8 cellular contexts compared by ENCODE assay signal in the genomic region with DNA sequence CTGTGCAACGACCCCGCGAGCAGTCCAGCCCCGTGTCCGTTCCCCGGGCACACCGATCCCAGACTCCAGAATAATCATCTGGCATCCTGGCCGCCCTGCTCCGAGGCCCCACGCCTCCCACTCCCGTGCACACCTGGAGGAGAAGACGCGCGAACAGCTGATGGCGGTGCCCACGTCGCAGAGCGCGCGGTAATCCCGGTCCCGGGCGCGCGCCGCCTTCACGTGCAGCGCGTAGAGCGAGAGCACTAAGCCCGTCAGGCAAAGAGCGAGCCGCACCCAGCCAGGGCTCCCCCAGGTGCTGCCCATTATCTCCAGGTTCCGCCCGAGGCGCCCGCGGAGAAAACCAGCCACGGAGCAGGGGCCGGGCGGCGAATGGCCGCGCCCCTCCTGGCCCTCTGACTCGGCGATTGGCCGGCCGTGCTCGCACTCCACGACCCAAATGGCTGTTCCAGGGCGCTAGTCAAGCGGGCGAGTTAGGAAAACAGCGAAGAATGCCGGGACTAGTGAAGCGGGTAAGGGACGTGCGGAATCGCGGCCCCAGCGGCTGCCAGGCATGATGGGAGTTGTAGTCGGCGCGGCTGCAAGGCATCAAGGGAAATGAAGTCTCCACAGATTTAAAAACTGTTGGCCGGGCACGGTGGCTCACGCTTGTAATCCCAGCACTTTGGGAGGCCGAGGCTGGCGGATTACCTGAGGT. TPM values are rescaled to one million over a fixed set of nuclear protein-coding genes. Genes with fewer than 3 reads are reported as not detected.
DNase-seq lines count a peak whose midpoint lies in the region; TF ChIP-seq lines count a peak whose summit lies in the region.

Gene VKORC1 (minus strand): TSS at position 374 of the 697 bp plus-strand sequence. CDS start 68 bp downstream, at position 306.

- peak; percentile 98 for DNase-seq in H7
- peak; percentile 99 for DNase-seq in MG63
- peak; percentile 97 for DNase-seq in SIG-M5 treated with dmso at 0.1 percent for 504 hours (lab: John Stamatoyannopoulos, UW; ENCODE audit: unreplicated experiment)
- peak; percentile 77 for DNase-seq in activated gamma-delta T cell treated with Interleukin-2 at 50 U/mL for 16 hours
- peak; percentile 98 for DNase-seq in fibroblast of villous mesenchyme (ENCODE audit: low read depth)
- DNase-seq in neural progenitor cell (ENCODE audit: low spot score) = peak; percentile 98
- peak; percentile 98 for DNase-seq in stromal cell of bone marrow (ENCODE audit: low read depth)

- H3K27me3 ChIP-seq in H7 (ENCODE audit: control insufficient read depth, insufficient read depth, low read length) = no peaks in the 10 kb centered on the region
- H3K27me3 ChIP-seq in MG63 = no peaks in the 10 kb centered on the region
- no peaks in the 10 kb centered on the region for H3K27me3 ChIP-seq in neural progenitor cell

- H3K27me3 Mint-ChIP-seq in neural progenitor cell (ENCODE audit: insufficient read depth, low read depth) = peaks cover 12% of the 10 kb centered on the region

- H3K36me3 ChIP-seq in ES-I3 (ENCODE audit: insufficient read depth, low read length) (0 out of 2 replicates have a peak, but pooled peaks cover 9% of the 10 kb centered on the region), H7 (replicated peaks; ENCODE audit: control insufficient read depth, insufficient read depth, low read length) (peaks cover 12% of the 10 kb centered on the region), MG63 (peaks cover 15% of the 10 kb centered on the region), neural progenitor cell (no peaks in the 10 kb centered on the region)

- peaks cover 3% of the 10 kb centered on the region for H3K36me3 Mint-ChIP-seq in neural progenitor cell

- H3K9ac ChIP-seq in ES-I3 (ENCODE audit: low read depth, low read length) (peak within 1 kb of the TSS; percentile 84), neural progenitor cell (peak within 1 kb of the TSS; percentile 42)

- H3K4me3 Mint-ChIP-seq in neural progenitor cell = peak within 1 kb of the TSS; percentile 98

- H3K27ac ChIP-seq in neural progenitor cell = peak within 1 kb of the TSS; percentile 71

- H3K27ac Mint-ChIP-seq in neural progenitor cell = peak within 1 kb of the TSS; percentile 4

- peak within 1 kb of the TSS; percentile 95 for H3K4me3 ChIP-seq in H7 (ENCODE audit: insufficient read depth, low read depth, low read length)
- peak within 1 kb of the TSS; percentile 84 for H3K4me3 ChIP-seq in MG63
- H3K4me3 ChIP-seq in fibroblast of villous mesenchyme (ENCODE audit: low read depth, low read length) = peak within 1 kb of the TSS; percentile 74
- H3K4me3 ChIP-seq in neural progenitor cell = peak within 1 kb of the TSS; percentile 86

- peaks cover 22% of the 10 kb centered on the region for H3K79me2 ChIP-seq in neural progenitor cell (ENCODE audit: low read depth)

- H3K4me1 ChIP-seq in ES-I3 (ENCODE audit: insufficient read depth, low read length) = peaks cover 3% of the 10 kb centered on the region; the same call in 1 of the 2 replicates
- peaks cover 3% of the 10 kb centered on the region for H3K4me1 ChIP-seq in neural progenitor cell

- H3K4me2 ChIP-seq in neural progenitor cell = peak within 1 kb of the TSS; percentile 87

- H3K9me3 Mint-ChIP-seq in neural progenitor cell = peaks cover 5% of the 10 kb centered on the region

- peaks cover 8% of the 10 kb centered on the region for H3K4me1 Mint-ChIP-seq in neural progenitor cell

- peaks cover 28% of the 10 kb centered on the region for H3F3A ChIP-seq in neural progenitor cell (ENCODE audit: low read depth)

- no peak for TF ChIP-seq CTCF in fibroblast of villous mesenchyme (IDR thresholded peaks at IDR 0.05; ENCODE audit: insufficient read depth, low read depth, low read length)
- no peak for TF ChIP-seq CTCF in neural progenitor cell (IDR thresholded peaks at IDR 0.05)

- peaks cover 19% of the 10 kb centered on the region for H4K20me1 ChIP-seq in neural progenitor cell (ENCODE audit: low read depth)

- peak within 1 kb of the TSS; percentile 64 for H2AFZ ChIP-seq in neural progenitor cell (replicated peaks)

- H3K9me3 ChIP-seq in ES-I3 (ENCODE audit: control insufficient read depth, insufficient read depth, low read length) (no peaks in the 10 kb centered on the region), MG63 (no peaks in the 10 kb centered on the region; the same call in 1 of the 2 replicates), neural progenitor cell (ENCODE audit: low read depth) (no peaks in the 10 kb centered on the region)

RNA-seq across cellular contexts. Expression of gene VKORC1, which starts in this region (rescaled TPM):
- total RNA-seq in H7 (2014; rRNA removed; shearing (Covaris generic)) = 127 and 135 TPM in 2 replicates
- total RNA-seq in MG63 (2014; rRNA removed; shearing (Covaris generic); ENCODE audit: low replicate concordance) = 146 and 155 TPM in 2 replicates
- 68.2 and 76.0 TPM in 2 replicates for total RNA-seq in fibroblast of villous mesenchyme
- total RNA-seq in neural progenitor cell (ENCODE audit: low replicate concordance) = 95.9 and 137 TPM in 2 replicates

Comparison
In these comparisons a context has a peak if more than half of its experiments do, and no peak if none do; other contexts are left out.
1. Peak in every context shown above with its lines: DNase-seq, H3K4me3 ChIP-seq and H3K27ac ChIP-seq.